26 cellular contexts compared by ENCODE assay signal in genomic region chr20:40536866-40537265, GRCh38.
DNase-seq lines count a peak whose midpoint lies in the region; ATAC-seq and TF ChIP-seq lines count a peak whose summit lies in the region.
"Had no signal": no experiment of that assay in that cellular context is flagged by ENCODE, and none has a peak within 500 bp of the region (broad histone marks: within the 10 kb centered on the region; RNA-seq: fewer than 3 reads in every experiment).

No MANE protein-coding gene starts in this region.

- H3K36me3 Mint-ChIP-seq in MCF 10A (ENCODE audit: insufficient read depth, unreplicated experiment), result no peaks in the 10 kb centered on the region
- H3K36me3 Mint-ChIP-seq: CD4-positive, CD25-positive, alpha-beta regulatory T cell; IgD-negative memory B cell had no signal

- H3K4me1 ChIP-seq in breast epithelium (no peaks in the 10 kb centered on the region), foreskin keratinocyte (no peaks in the 10 kb centered on the region), left lung (no peaks in the 10 kb centered on the region)
- H3K4me1 ChIP-seq: BE2C, Peyer's patch had no signal

- POLR2A ChIA-PET in MCF 10A (lab: Yijun Ruan, JAX), result interaction anchor here (0.6 to 1.3 kb wide), 7 partner anchors 11 to 270 kb away, joined by 3 to 5 read pairs (median 3); partner anchors contain the start of gene MAFB

- no peaks in the 10 kb centered on the region for H3K9me3 Mint-ChIP-seq in MCF 10A (ENCODE audit: unreplicated experiment)

- no peak overlapping the region for H3K4me3 ChIP-seq in breast epithelium
- no peak overlapping the region for H3K4me3 ChIP-seq in epithelial cell of esophagus (ENCODE audit: low read length)
- H3K4me3 ChIP-seq in left lung, result no peak overlapping the region
- H3K4me3 ChIP-seq: GM23338, Peyer's patch, SK-N-MC had no signal

- TF ChIP-seq CTCF in MCF 10A (IDR thresholded peaks at IDR 0.05; ENCODE audit: unreplicated experiment) (no peak), breast epithelium (IDR thresholded peaks at IDR 0.05) (no peak), epithelial cell of esophagus (IDR thresholded peaks at IDR 0.05; ENCODE audit: insufficient read depth, low read depth, low read length, missing control alignments) (no peak), foreskin keratinocyte (conservative IDR thresholded peaks at IDR 0.05) (no peak), left lung (IDR thresholded peaks at IDR 0.05) (no peak)

- CTCF ChIA-PET in MCF 10A (lab: Yijun Ruan, JAX), result interaction anchor here (0.6 to 1.2 kb wide), 2 partner anchors 269 to 426 kb away, joined by 3 to 4 read pairs; no protein-coding TSS in a partner anchor

- DNase-seq in MCF 10A (ENCODE audit: unreplicated experiment) (peak; percentile 22), breast epithelium (ENCODE audit: low spot score in 2 of 2) (no peak), epithelial cell of esophagus (ENCODE audit: low read depth) (peak; percentile 62), foreskin keratinocyte (peak; percentile 18 to 57), left lung (no peak), HuH-7 (ENCODE audit: low spot score) (no peak), MV-4-11 (lab: John Stamatoyannopoulos, UW) (no peak), DMS153 treated with DMSO at 0.1 percent for 48 hours (lab: John Stamatoyannopoulos, UW; ENCODE audit: unreplicated experiment) (no peak)
- DNase-seq: BE2C; CD4-positive, CD25-positive, alpha-beta regulatory T cell; COR-L47; DMS 273 treated with DMSO at 0.1 percent for 48 hours; GF-D8; Karpas-422; MM.1S; NCI-H1092 treated with DMSO at 0.1 percent for 48 hours; NCI-H1694; NCI-H2081 treated with DMSO at 0.1 percent for 48 hours; NCI-H748 treated with DMSO at 0.1 percent for 48 hours; NK-92 treated with Interleukin-12 subunit alpha and Interleukin-12 subunit beta, amount 100 ng/mL, for 24 hours; Peyer's patch; Right ventricle myocardium superior had no signal

- H3K36me3 ChIP-seq in breast epithelium (no peaks in the 10 kb centered on the region), left lung (no peaks in the 10 kb centered on the region)
- H3K36me3 ChIP-seq: BE2C, Peyer's patch had no signal

- no peak overlapping the region for H3K4me3 Mint-ChIP-seq in MCF 10A (ENCODE audit: unreplicated experiment)
- H3K4me3 Mint-ChIP-seq: CD4-positive, CD25-positive, alpha-beta regulatory T cell; GM23338; IgD-negative memory B cell had no signal

- BruUV-seq in MCF 10A (replicated peaks; lab: Mats Ljungman, UMichigan), result no TSS peak

- TF ChIP-seq POLR2A in breast epithelium (IDR thresholded peaks at IDR 0.05), result no peak

- no peak overlapping the region for H3K27ac Mint-ChIP-seq in MCF 10A (ENCODE audit: low read depth, unreplicated experiment)
- H3K27ac Mint-ChIP-seq: CD4-positive, CD25-positive, alpha-beta regulatory T cell; GM23338; IgD-negative memory B cell had no signal

- intact Hi-C loops in MCF 10A (cut with micrococcal nuclease), result loop anchor here (10.0 kb wide), 1 partner anchor 148 kb away; the partner anchor contains the start of gene MAFB
- intact Hi-C loops in breast epithelium (cut with DNase I; ENCODE audit: low total_unique reads), result no loop called here
- intact Hi-C loops in left lung (cut with DNase I), result no loop called here

- ATAC-seq in foreskin keratinocyte (peak; percentile 65), left lung (no peak)
- ATAC-seq: GM23338 had no signal

- H3K27ac ChIP-seq in breast epithelium (no peak overlapping the region), foreskin keratinocyte (no peak overlapping the region), left lung (no peak overlapping the region)
- H3K27ac ChIP-seq: 22Rv1, Peyer's patch, SK-N-MC had no signal

- H3K9me3 ChIP-seq in breast epithelium (peaks cover 4 to 11% of the 10 kb centered on the region in 2 donors), left lung (peaks cover 0 to 7% of the 10 kb centered on the region in 2 donors)

- no peaks in the 10 kb centered on the region for H3K27me3 Mint-ChIP-seq in MCF 10A (ENCODE audit: insufficient read depth, unreplicated experiment)
- H3K27me3 Mint-ChIP-seq: CD4-positive, CD25-positive, alpha-beta regulatory T cell had no signal

- no peaks in the 10 kb centered on the region for H3K27me3 ChIP-seq in breast epithelium
- H3K27me3 ChIP-seq in foreskin keratinocyte, result no peaks in the 10 kb centered on the region
- peaks cover 0 to 4% of the 10 kb centered on the region in 2 donors for H3K27me3 ChIP-seq in left lung
- H3K27me3 ChIP-seq: BE2C, Peyer's patch had no signal

- peaks cover 14% of the 10 kb centered on the region for H3K4me1 Mint-ChIP-seq in MCF 10A (ENCODE audit: insufficient read depth, unreplicated experiment)
- H3K4me1 Mint-ChIP-seq: CD4-positive, CD25-positive, alpha-beta regulatory T cell; GM23338; IgD-negative memory B cell had no signal

Comparison
In these comparisons a context has a peak if more than half of its experiments do, and no peak if none do; other contexts are left out.
1. DNase-seq: peak in MCF 10A (single experiment), epithelial cell of esophagus (single experiment) and foreskin keratinocyte (2 of 2); none in breast epithelium (0 of 2), left lung (0 of 2), HuH-7 (single experiment), MV-4-11 (single experiment) and DMS153 treated with DMSO at 0.1 percent for 48 hours (single experiment).